In genomic region chr1:240824238-240824637, GRCh38 we compare ENCODE assay signal across 19 cellular contexts.
"Had no signal": no experiment of that assay in that cellular context is flagged by ENCODE, and none has a peak within 500 bp of the region (broad histone marks: within the 10 kb centered on the region; RNA-seq: fewer than 3 reads in every experiment).

No MANE protein-coding gene starts in this region.

- H3K27me3 Mint-ChIP-seq: activated naive CD4-positive, alpha-beta T cell treated with anti-CD3 and anti-CD28 coated beads, Interleukin-2, amount 10 ng/mL, durations not matched to agents 7 days and 5 days; activated naive CD8-positive, alpha-beta T cell treated with anti-CD3 and anti-CD28 coated beads, Interleukin-2, amount 50 U/mL, for 24 hours; natural killer cell treated with Interleukin-12 subunit alpha and Interleukin-12 subunit beta and Interleukin-15 and Interleukin-18, amount 100 ng/mL, for 72 hours; stimulated activated naive B cell treated with anti-CD40 and anti-IgM and Interleukin-4, amounts not matched to agents 10 μg/mL and 1 μg/mL and 100 μg/mL, for 72 hours had no signal

- H3K27ac ChIP-seq: esophagus muscularis mucosa, sigmoid colon, spleen had no signal

- H3K4me3 Mint-ChIP-seq: activated naive CD4-positive, alpha-beta T cell treated with anti-CD3 and anti-CD28 coated beads, Interleukin-2, amount 10 ng/mL, durations not matched to agents 7 days and 5 days; activated naive CD8-positive, alpha-beta T cell treated with anti-CD3 and anti-CD28 coated beads, Interleukin-2, amount 50 U/mL, for 24 hours; activated T-cell treated with anti-CD3 and anti-CD28 coated beads, Interleukin-2, amount 50 U/mL, for 4 hours; mesothelial cell of epicardium; natural killer cell treated with Interleukin-12 subunit alpha and Interleukin-12 subunit beta and Interleukin-15 and Interleukin-18, amount 100 ng/mL, for 72 hours; stimulated activated naive B cell treated with anti-CD40 and anti-IgM and Interleukin-4, amounts not matched to agents 10 μg/mL and 1 μg/mL and 100 μg/mL, for 72 hours had no signal

- H3K36me3 Mint-ChIP-seq: activated naive CD4-positive, alpha-beta T cell treated with anti-CD3 and anti-CD28 coated beads, Interleukin-2, amount 10 ng/mL, durations not matched to agents 7 days and 5 days; mesothelial cell of epicardium; natural killer cell treated with Interleukin-12 subunit alpha and Interleukin-12 subunit beta and Interleukin-15 and Interleukin-18, amount 100 ng/mL, for 72 hours had no signal

- ATAC-seq: activated naive CD8-positive, alpha-beta T cell treated with anti-CD3 and anti-CD28 coated beads, Interleukin-2, amount 50 U/mL, for 24 hours; activated T-cell treated with anti-CD3 and anti-CD28 coated beads, Interleukin-2, amount 50 U/mL, for 4 hours; left colon; natural killer cell treated with Interleukin-12 subunit alpha and Interleukin-12 subunit beta and Interleukin-15 and Interleukin-18, amount 100 ng/mL, for 72 hours; stimulated activated naive B cell treated with anti-CD40 and anti-IgM and Interleukin-4, amounts not matched to agents 10 μg/mL and 1 μg/mL and 100 μg/mL, for 72 hours had no signal

- H3K36me3 ChIP-seq: esophagus muscularis mucosa, sigmoid colon, spleen had no signal

- H3K27me3 ChIP-seq: esophagus muscularis mucosa, sigmoid colon, spleen had no signal

- H3K4me3 ChIP-seq: esophagus muscularis mucosa, lung, sigmoid colon, spleen had no signal

- H3K9me3 Mint-ChIP-seq: mesothelial cell of epicardium; natural killer cell treated with Interleukin-12 subunit alpha and Interleukin-12 subunit beta and Interleukin-15 and Interleukin-18, amount 100 ng/mL, for 72 hours had no signal

- H3K4me1 ChIP-seq: esophagus muscularis mucosa, sigmoid colon, spleen had no signal

- H3K27ac Mint-ChIP-seq: activated naive CD4-positive, alpha-beta T cell treated with anti-CD3 and anti-CD28 coated beads, Interleukin-2, amount 10 ng/mL, durations not matched to agents 7 days and 5 days; activated naive CD8-positive, alpha-beta T cell treated with anti-CD3 and anti-CD28 coated beads, Interleukin-2, amount 50 U/mL, for 24 hours; mesothelial cell of epicardium; natural killer cell treated with Interleukin-12 subunit alpha and Interleukin-12 subunit beta and Interleukin-15 and Interleukin-18, amount 100 ng/mL, for 72 hours; stimulated activated naive B cell treated with anti-CD40 and anti-IgM and Interleukin-4, amounts not matched to agents 10 μg/mL and 1 μg/mL and 100 μg/mL, for 72 hours had no signal

- H3K4me1 Mint-ChIP-seq: activated naive CD4-positive, alpha-beta T cell treated with anti-CD3 and anti-CD28 coated beads, Interleukin-2, amount 10 ng/mL, durations not matched to agents 7 days and 5 days; activated naive CD8-positive, alpha-beta T cell treated with anti-CD3 and anti-CD28 coated beads, Interleukin-2, amount 50 U/mL, for 24 hours; mesothelial cell of epicardium; stimulated activated naive B cell treated with anti-CD40 and anti-IgM and Interleukin-4, amounts not matched to agents 10 μg/mL and 1 μg/mL and 100 μg/mL, for 72 hours had no signal

- H3K9me3 ChIP-seq: esophagus muscularis mucosa, sigmoid colon had no signal

- DNase-seq: activated CD4-positive, alpha-beta T cell treated with anti-CD3 and anti-CD28 coated beads, Interleukin-2, amount 50 U/mL, for 1 hour; activated CD4-positive, CD25-positive, alpha-beta regulatory T cell treated with anti-CD3 and anti-CD28 coated beads, Interleukin-2, amount 50 U/mL, for 72 hours; activated CD8-positive, alpha-beta memory T cell treated with anti-CD3 and anti-CD28 coated beads, Interleukin-2, amount 50 U/mL, for 4 hours; activated effector memory CD4-positive, alpha-beta T cell treated with Interleukin-2 at 50 U/mL for 16 hours; activated naive CD4-positive, alpha-beta T cell treated with anti-CD3 and anti-CD28 coated beads, Interleukin-2, amount 10 ng/mL, durations not matched to agents 7 days and 5 days; activated naive CD8-positive, alpha-beta T cell treated with anti-CD3 and anti-CD28 coated beads, Interleukin-2, amount 50 U/mL, for 24 hours; activated T-cell treated with anti-CD3 and anti-CD28 coated beads, Interleukin-2, amount 50 U/mL, for 4 hours; anterior cingulate cortex; effector CD4-positive, alpha-beta T cell; left colon; nucleus accumbens; sigmoid colon; spleen; stimulated activated CD4-positive, alpha-beta T cell treated with anti-CD3 and anti-CD28 coated beads, Interleukin-4, amount 100 ng/mL, for 4 hours; stimulated activated naive B cell treated with anti-CD40 and anti-IgM and Interleukin-4, amounts not matched to agents 10 μg/mL and 1 μg/mL and 100 μg/mL, for 72 hours had no signal
